2 cellular contexts compared by ENCODE assay signal in the genomic region with DNA sequence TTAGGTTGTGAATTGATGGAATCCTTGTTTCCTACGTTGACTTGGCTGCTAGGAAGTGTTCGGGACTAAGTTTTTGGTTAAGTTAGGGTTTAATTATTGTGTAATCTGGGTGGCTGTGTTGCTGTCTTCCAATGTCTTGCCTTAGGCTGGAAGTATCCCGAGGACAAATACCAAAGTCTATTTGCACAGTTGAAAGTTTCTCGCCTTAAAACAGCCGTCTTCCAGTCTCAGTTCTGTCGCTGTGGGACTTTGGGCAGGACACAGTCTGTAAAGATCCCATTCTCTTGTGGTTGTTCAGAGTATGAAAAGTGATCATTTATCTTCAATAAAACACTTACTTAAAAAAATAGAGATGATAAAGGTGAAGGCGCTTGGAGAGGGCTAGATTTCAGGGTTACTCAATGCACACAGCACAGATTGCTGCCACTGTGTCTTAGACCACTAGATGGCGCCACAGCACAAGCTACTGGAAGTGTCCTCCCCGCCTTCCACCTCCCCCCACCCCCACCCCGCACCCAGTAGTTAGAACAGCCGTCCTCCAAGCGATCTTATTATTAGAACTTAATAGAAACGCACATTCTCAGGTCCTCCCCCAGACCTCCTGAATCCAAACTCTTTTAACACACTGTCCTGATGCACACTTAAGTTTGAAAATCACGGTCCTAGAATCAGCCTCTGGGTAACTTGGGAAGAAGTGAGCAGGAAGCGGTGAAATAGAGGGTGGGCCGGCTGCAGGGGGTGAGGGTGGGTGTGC.
TF ChIP-seq lines count a peak whose summit lies in the region.

No MANE protein-coding gene starts in this region.

TF ChIP-seq in IMR-90, 13 proteins besides CTCF, POLR2A, EP300 and RAD21 (continued from another document):
- TF ChIP-seq RFX5 (IDR thresholded peaks at IDR 0.05; ENCODE audit: low read depth, low read length) (no peak), SMC3 (IDR thresholded peaks at IDR 0.05; ENCODE audit: low read depth, low read length) (peak; percentile 60), CEBPB (IDR thresholded peaks at IDR 0.05; ENCODE audit: low read depth, low read length) (peak; percentile 57; the same call in 1 of the 2 replicates), MAFK (IDR thresholded peaks at IDR 0.05; ENCODE audit: low read depth, low read length) (no peak), MAZ (IDR thresholded peaks at IDR 0.05; ENCODE audit: borderline replicate concordance, low read depth, low read length) (peak; percentile 50)
TF ChIP-seq in IMR-90: peak in this region for 3.

TF ChIP-seq in neural cell, 6 proteins besides CTCF, POLR2A, EP300 and RAD21 (continued from another document):
- TF ChIP-seq MXI1 (conservative IDR thresholded peaks at IDR 0.05; ENCODE audit: poor library complexity, severe bottlenecking) = no peak
